Comparison of ENCODE assay signal across 8 cellular contexts in the genomic region with DNA sequence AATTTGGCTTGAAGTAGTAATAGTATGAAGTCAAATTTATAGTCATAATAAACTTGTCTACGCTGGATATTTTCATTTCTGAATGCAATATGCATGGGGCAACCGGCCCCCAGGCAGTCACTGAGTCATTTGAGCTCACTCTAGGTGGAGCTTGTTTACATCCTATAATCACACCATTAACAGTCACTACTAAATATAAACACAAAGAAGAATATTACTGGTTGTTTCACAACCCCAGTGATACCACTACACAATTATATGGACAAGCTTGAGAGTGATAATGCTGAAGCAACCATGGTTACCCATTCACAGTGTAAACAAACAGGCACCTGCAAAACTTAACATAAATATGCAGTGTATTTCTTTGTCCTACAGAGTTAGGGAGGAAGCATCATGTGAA.
A peak's percentile ranks its signal among the peaks of the same experiment; 100 is the strongest.
DNase-seq lines count a peak whose midpoint lies in the region; ATAC-seq and TF ChIP-seq lines count a peak whose summit lies in the region.

No MANE protein-coding gene starts in this region.

- H3K79me1 ChIP-seq in mesenchymal stem cell (replicated peaks; ENCODE audit: low read length, poor library complexity, severe bottlenecking), result no peaks in the 10 kb centered on the region

- H4K91ac ChIP-seq in mesenchymal stem cell (ENCODE audit: low read length), result no peak overlapping the region

- ATAC-seq in HG03025 (IDR thresholded peaks at IDR 0.05; ENCODE audit: low FRiP score, unreplicated experiment) (peak; percentile 58), GM19452 (IDR thresholded peaks at IDR 0.05; ENCODE audit: unreplicated experiment) (no peak)

- no peak overlapping the region for H3K9ac ChIP-seq in mesenchymal stem cell (ENCODE audit: low read length)
- no peak overlapping the region for H3K9ac ChIP-seq in colonic mucosa (ENCODE audit: low read depth in 2 of 2, low read length in 2 of 2)

- H3K4me3 ChIP-seq in mesenchymal stem cell (ENCODE audit: insufficient read depth in 1 of 2, low read depth in 1 of 2, low read length in 2 of 2) (no peak overlapping the region), colonic mucosa (no peak overlapping the region)

- no peak overlapping the region for H3K4me2 ChIP-seq in mesenchymal stem cell (ENCODE audit: low read length, poor library complexity, severe bottlenecking)

- no peak overlapping the region for H3K18ac ChIP-seq in mesenchymal stem cell (ENCODE audit: low read depth in 1 of 2, low read length in 2 of 2)

- H3K9me3 ChIP-seq in mesenchymal stem cell (ENCODE audit: control insufficient read depth, low read length) (no peaks in the 10 kb centered on the region), colonic mucosa (no peaks in the 10 kb centered on the region)

- no peak overlapping the region for H3K4ac ChIP-seq in mesenchymal stem cell (ENCODE audit: low read depth in 1 of 2, low read length in 2 of 2)

- H3K23ac ChIP-seq in mesenchymal stem cell (ENCODE audit: low read length in 2 of 2), result no peak overlapping the region

- H2BK15ac ChIP-seq in mesenchymal stem cell (ENCODE audit: low read depth, poor library complexity, severe bottlenecking), result no peak overlapping the region

- intact Hi-C loops in colonic mucosa (cut with DNase I), result no loop called here

- no peak overlapping the region for H2AFZ ChIP-seq in mesenchymal stem cell (ENCODE audit: low read depth, low read length)

- H3K4me1 ChIP-seq in mesenchymal stem cell (ENCODE audit: control insufficient read depth, insufficient read depth, low read depth, low read length) (no peaks in the 10 kb centered on the region), colonic mucosa (no peaks in the 10 kb centered on the region)

- no peak overlapping the region for H2AK5ac ChIP-seq in mesenchymal stem cell (ENCODE audit: low read length, severe bottlenecking)

- H3K27ac ChIP-seq in mesenchymal stem cell (ENCODE audit: low read length, poor library complexity, severe bottlenecking) (no peak overlapping the region), colonic mucosa (no peak overlapping the region)

- no peak overlapping the region for H4K8ac ChIP-seq in mesenchymal stem cell (ENCODE audit: low read length)

- H3K36me3 ChIP-seq in mesenchymal stem cell (ENCODE audit: control insufficient read depth in 1 of 2, insufficient read depth in 2 of 2, low read depth in 1 of 2, low read length in 2 of 2) (no peaks in the 10 kb centered on the region), colonic mucosa (no peaks in the 10 kb centered on the region)

- H3K14ac ChIP-seq in mesenchymal stem cell (ENCODE audit: low read length in 2 of 2), result no peak overlapping the region

- no peaks in the 10 kb centered on the region for H3K27me3 ChIP-seq in mesenchymal stem cell (ENCODE audit: control insufficient read depth in 1 of 2, insufficient read depth in 1 of 2, low read length in 2 of 2)
- H3K27me3 ChIP-seq in colonic mucosa, result no peaks in the 10 kb centered on the region

- no peak overlapping the region for H2BK5ac ChIP-seq in mesenchymal stem cell (ENCODE audit: low read depth, low read length, poor library complexity, severe bottlenecking)

- H2BK120ac ChIP-seq in mesenchymal stem cell (ENCODE audit: low read depth, low read length), result no peak overlapping the region

- WGBS in mesenchymal stem cell, result 17% methylated on average over 2 of the region's 2 CpGs

- no peak for TF ChIP-seq CTCF in colonic mucosa (IDR thresholded peaks at IDR 0.05)

- no peak overlapping the region for H2BK12ac ChIP-seq in mesenchymal stem cell (ENCODE audit: low read length in 2 of 2)

- DNase-seq in DMS53 (lab: John Stamatoyannopoulos, UW), result peak; percentile 80
- DNase-seq in DMS53 treated with DMSO at 0.1 percent for 48 hours (lab: John Stamatoyannopoulos, UW; ENCODE audit: unreplicated experiment), result no peak
- peak; percentile 89 for DNase-seq in NCI-H69 (lab: John Stamatoyannopoulos, UW)
- DNase-seq in mesenchymal stem cell, result peak; percentile 88
- DNase-seq in AG20443 (ENCODE audit: low spot score), result no peak
- no peak for DNase-seq in colonic mucosa

Comparison
In these comparisons a context has a peak if more than half of its experiments do, and no peak if none do; other contexts are left out.
1. DNase-seq: peak in DMS53 (single experiment), NCI-H69 (single experiment) and mesenchymal stem cell (single experiment); none in DMS53 treated with DMSO at 0.1 percent for 48 hours (single experiment), AG20443 (single experiment) and colonic mucosa (single experiment).